ENCODE assay signal across 1 cellular context in genomic region chr22:38837414-38837813, GRCh38.
TF ChIP-seq lines count a peak whose summit lies in the region.

No MANE protein-coding gene starts in this region.

TF ChIP-seq in K562, 482 proteins besides CTCF, POLR2A, EP300 and RAD21 (continued from another document):
- no peak for TF ChIP-seq E2F8 (IDR thresholded peaks at IDR 0.05; ENCODE audit: low read depth, partially characterized antibody)
- TF ChIP-seq NR3C1 (CRISPR knock-in tag; IDR thresholded peaks at IDR 0.05): no peak
- TF ChIP-seq CEBPZ (IDR thresholded peaks at IDR 0.05; ENCODE audit: borderline replicate concordance, low read depth, low read length): no peak
- TF ChIP-seq THAP12 (CRISPR knock-in tag; IDR thresholded peaks at IDR 0.05): no peak
- no peak for TF ChIP-seq ETS2 (tag; IDR thresholded peaks at IDR 0.05; ENCODE audit: borderline replicate concordance, poor library complexity, severe bottlenecking)
- TF ChIP-seq TEAD2 (tag; IDR thresholded peaks at IDR 0.05): no peak
- TF ChIP-seq MLX (CRISPR knock-in tag; conservative IDR thresholded peaks at IDR 0.05): no peak
- no peak for TF ChIP-seq KHSRP (IDR thresholded peaks at IDR 0.05)
- TF ChIP-seq PRDM10 (IDR thresholded peaks at IDR 0.05; ENCODE audit: partially characterized antibody): no peak
